In the genomic region with DNA sequence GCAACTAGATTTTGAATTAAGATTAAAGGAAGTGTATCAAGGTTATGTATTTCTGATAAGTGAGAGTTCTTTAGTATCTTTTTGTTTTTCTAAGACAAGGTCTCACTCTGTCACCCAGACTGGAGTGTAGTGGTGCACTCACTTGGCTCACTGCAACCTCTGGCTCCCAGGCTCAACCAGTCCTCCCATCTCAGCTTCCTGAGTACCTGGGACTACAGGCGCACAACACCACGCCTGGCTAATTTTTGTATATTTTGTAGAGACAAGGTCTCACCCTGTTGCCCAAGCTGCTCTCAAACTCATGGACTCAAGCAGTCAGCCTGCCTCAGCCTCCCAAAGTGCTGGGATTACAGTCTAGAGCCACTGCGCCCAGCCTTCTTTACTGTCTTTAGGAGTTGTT, we compare ENCODE assay signal across 16 cellular contexts. TPM values are rescaled to one million over a fixed set of nuclear protein-coding genes. Genes with fewer than 3 reads are reported as not detected.
A peak's percentile ranks its signal among the peaks of the same experiment; 100 is the strongest.
DNase-seq lines count a peak whose midpoint lies in the region; ATAC-seq and TF ChIP-seq lines count a peak whose summit lies in the region.
"Had no signal": no experiment of that assay in that cellular context is flagged by ENCODE, and none has a peak within 500 bp of the region (broad histone marks: within the 10 kb centered on the region; RNA-seq: fewer than 3 reads in every experiment).

No MANE protein-coding gene starts in this region.

- peaks cover 95% of the 10 kb centered on the region for H3K36me3 Mint-ChIP-seq in activated T-cell treated with anti-CD3 and anti-CD28 coated beads, Interleukin-2, amount 50 U/mL, for 24 hours (ENCODE audit: low read depth)
- H3K36me3 Mint-ChIP-seq in CD4-positive, alpha-beta T cell (ENCODE audit: low read depth) = peaks cover 99% of the 10 kb centered on the region
- H3K36me3 Mint-ChIP-seq in WTC11 = peaks cover 92% of the 10 kb centered on the region
- H3K36me3 Mint-ChIP-seq in naive thymus-derived CD4-positive, alpha-beta T cell = peaks cover 24 to 66% (median 46%) of the 10 kb centered on the region in 5 donors
- H3K36me3 Mint-ChIP-seq in T-cell = peaks cover 73% of the 10 kb centered on the region

- DNase-seq in activated T-cell treated with anti-CD3 and anti-CD28 coated beads, Interleukin-2, amount 50 U/mL, for 24 hours = no peak
- no peak for DNase-seq in activated T-cell treated with anti-CD3 and anti-CD28 coated beads for 4 hours
- DNase-seq in CD4-positive, alpha-beta T cell = no peak
- no peak for DNase-seq in WTC11 (ENCODE audit: low spot score)
- DNase-seq in naive thymus-derived CD4-positive, alpha-beta T cell = no peak
- DNase-seq in NCI-H1048 (lab: John Stamatoyannopoulos, UW) = no peak
- no peak for DNase-seq in T-cell
- DNase-seq in NCI-H82 treated with DMSO at 0.1 percent for 48 hours (lab: John Stamatoyannopoulos, UW; ENCODE audit: unreplicated experiment) = no peak
- DNase-seq: CD8-positive, alpha-beta memory T cell; GOT3; NCI-H187; NCI-H2107; NCI-H510A; NCI-H774; SHP77 had no signal

- no peak overlapping the region for H3K27ac ChIP-seq in CD4-positive, alpha-beta T cell (ENCODE audit: low read depth, low read length)
- H3K27ac ChIP-seq in naive thymus-derived CD4-positive, alpha-beta T cell (ENCODE audit: low read depth, low read length) = no peak overlapping the region

- H3K4me1 Mint-ChIP-seq in activated T-cell treated with anti-CD3 and anti-CD28 coated beads, Interleukin-2, amount 50 U/mL, for 24 hours (ENCODE audit: low read depth) = peaks cover 49% of the 10 kb centered on the region
- peaks cover 32% of the 10 kb centered on the region for H3K4me1 Mint-ChIP-seq in CD4-positive, alpha-beta T cell (ENCODE audit: low read depth)
- no peaks in the 10 kb centered on the region for H3K4me1 Mint-ChIP-seq in WTC11
- peaks cover 0 to 30% (median 12%) of the 10 kb centered on the region in 7 donors for H3K4me1 Mint-ChIP-seq in naive thymus-derived CD4-positive, alpha-beta T cell
- H3K4me1 Mint-ChIP-seq in T-cell = peaks cover 7 to 27% (median 10%) of the 10 kb centered on the region in 3 donors

- H3K9me3 ChIP-seq in CD4-positive, alpha-beta T cell (ENCODE audit: control insufficient read depth, low read length) = no peaks in the 10 kb centered on the region
- no peaks in the 10 kb centered on the region for H3K9me3 ChIP-seq in naive thymus-derived CD4-positive, alpha-beta T cell (ENCODE audit: control insufficient read depth in 2 of 3, low read length in 3 of 3)

- ATAC-seq in CD4-positive, alpha-beta T cell (ENCODE audit: poor library complexity) = no peak
- no peak for ATAC-seq in WTC11
- no peak for ATAC-seq in naive thymus-derived CD4-positive, alpha-beta T cell
- no peak for ATAC-seq in T-cell (replicated peaks in 1 of 4)
- ATAC-seq: K562 had no signal

- H3K27me3 Mint-ChIP-seq in activated T-cell treated with anti-CD3 and anti-CD28 coated beads, Interleukin-2, amount 50 U/mL, for 24 hours = no peaks in the 10 kb centered on the region
- H3K27me3 Mint-ChIP-seq in CD4-positive, alpha-beta T cell = no peaks in the 10 kb centered on the region
- H3K27me3 Mint-ChIP-seq in WTC11 (ENCODE audit: low read depth) = no peaks in the 10 kb centered on the region
- H3K27me3 Mint-ChIP-seq in naive thymus-derived CD4-positive, alpha-beta T cell = no peaks in the 10 kb centered on the region
- H3K27me3 Mint-ChIP-seq in T-cell = no peaks in the 10 kb centered on the region
- H3K27me3 Mint-ChIP-seq: CD8-positive, alpha-beta memory T cell had no signal

- H3K4me3 ChIP-seq in naive thymus-derived CD4-positive, alpha-beta T cell (ENCODE audit: low read length) = no peak overlapping the region
- H3K4me3 ChIP-seq: K562 had no signal

- no peaks in the 10 kb centered on the region for H3K27me3 ChIP-seq in CD4-positive, alpha-beta T cell (ENCODE audit: control insufficient read depth, insufficient read depth, low read length)
- no peaks in the 10 kb centered on the region for H3K27me3 ChIP-seq in naive thymus-derived CD4-positive, alpha-beta T cell (ENCODE audit: control insufficient read depth in 2 of 2, insufficient read depth in 2 of 2, low read length in 2 of 2)

- POLR2A ChIA-PET in CD4-positive, alpha-beta T cell (lab: Charles Lee) = no interaction called here
- POLR2A ChIA-PET in WTC11 (lab: Charles Lee) (interaction anchor here (1.1 kb wide), 1 partner anchor 10 kb away, joined by 4 read pairs; no protein-coding TSS in a partner anchor), T-cell (lab: Charles Lee) (interaction anchor here in 1 of 2 donors (1.0 kb wide), 1 partner anchor 9 kb away, joined by 3 read pairs; no protein-coding TSS in a partner anchor)
- POLR2A ChIA-PET in naive thymus-derived CD4-positive, alpha-beta T cell (lab: Charles Lee) = no interaction called here

- peak overlapping the region; percentile 34 for H3K27ac Mint-ChIP-seq in activated T-cell treated with anti-CD3 and anti-CD28 coated beads, Interleukin-2, amount 50 U/mL, for 24 hours
- peak overlapping the region; percentile 65 for H3K27ac Mint-ChIP-seq in CD4-positive, alpha-beta T cell
- H3K27ac Mint-ChIP-seq in WTC11 (no peak overlapping the region), T-cell (peak overlapping the region in 1 of 2 donors; percentile 14)
- H3K27ac Mint-ChIP-seq in naive thymus-derived CD4-positive, alpha-beta T cell = peak overlapping the region in 8 of 9 donors; percentile 23 to 81 (median 56)

- no peak for TF ChIP-seq CTCF in CD4-positive, alpha-beta T cell (IDR thresholded peaks at IDR 0.05)
- TF ChIP-seq CTCF in WTC11 (IDR thresholded peaks at IDR 0.05) = no peak

- H3K4me3 Mint-ChIP-seq in activated T-cell treated with anti-CD3 and anti-CD28 coated beads, Interleukin-2, amount 50 U/mL, for 24 hours = no peak overlapping the region
- H3K4me3 Mint-ChIP-seq in CD4-positive, alpha-beta T cell = no peak overlapping the region
- no peak overlapping the region for H3K4me3 Mint-ChIP-seq in WTC11
- H3K4me3 Mint-ChIP-seq in naive thymus-derived CD4-positive, alpha-beta T cell = no peak overlapping the region
- no peak overlapping the region for H3K4me3 Mint-ChIP-seq in T-cell
- H3K4me3 Mint-ChIP-seq: CD8-positive, alpha-beta memory T cell had no signal

- intact Hi-C loops in CD4-positive, alpha-beta T cell (cut with DNase I, micrococcal nuclease) = no loop called here
- intact Hi-C loops in naive thymus-derived CD4-positive, alpha-beta T cell (cut with micrococcal nuclease) = loop anchor here (1.0 to 10.0 kb wide), 3 partner anchors 9 to 672 kb away; no protein-coding TSS in a partner anchor

- H3K36me3 ChIP-seq in naive thymus-derived CD4-positive, alpha-beta T cell (ENCODE audit: control insufficient read depth in 2 of 3, insufficient read depth in 3 of 3, low read length in 3 of 3) = peaks cover 35 to 94% (median 88%) of the 10 kb centered on the region in 3 experiments

- no peaks in the 10 kb centered on the region for H3K9me3 Mint-ChIP-seq in activated T-cell treated with anti-CD3 and anti-CD28 coated beads, Interleukin-2, amount 50 U/mL, for 24 hours
- H3K9me3 Mint-ChIP-seq in CD4-positive, alpha-beta T cell = no peaks in the 10 kb centered on the region
- H3K9me3 Mint-ChIP-seq in WTC11 (no peaks in the 10 kb centered on the region), T-cell (no peaks in the 10 kb centered on the region)
- H3K9me3 Mint-ChIP-seq in naive thymus-derived CD4-positive, alpha-beta T cell = no peaks in the 10 kb centered on the region
- H3K9me3 Mint-ChIP-seq: CD8-positive, alpha-beta memory T cell had no signal

- no peaks in the 10 kb centered on the region for H3K4me1 ChIP-seq in naive thymus-derived CD4-positive, alpha-beta T cell (ENCODE audit: control insufficient read depth in 2 of 2, insufficient read depth in 2 of 2, low read length in 2 of 2)

- CTCF ChIA-PET in CD4-positive, alpha-beta T cell (lab: Charles Lee) = no interaction called here
- CTCF ChIA-PET in WTC11 (lab: Charles Lee) = no interaction called here
- CTCF ChIA-PET in naive thymus-derived CD4-positive, alpha-beta T cell (lab: Charles Lee) = no interaction called here
- CTCF ChIA-PET in T-cell (lab: Charles Lee) = no interaction called here

TF ChIP-seq in WTC11, 78 proteins besides CTCF, POLR2A, EP300 and RAD21:
- TF ChIP-seq GABPB1 (CRISPR knock-in tag; IDR thresholded peaks at IDR 0.05) (no peak), NFATC4 (CRISPR knock-in tag; IDR thresholded peaks at IDR 0.05) (peak; percentile 18; the same call in 1 of the 2 replicates)

RNA-seq across cellular contexts. Expression of a gene that starts 33.7 kb away (rescaled TPM):
- total RNA-seq in CD4-positive, alpha-beta T cell = 100 to 1,000 TPM; 338 to 353 TPM
- 227 to 280 TPM (median 239 TPM) in 3 replicates for total RNA-seq in WTC11 (2021)
- total RNA-seq in naive thymus-derived CD4-positive, alpha-beta T cell = 100 to 1,000 TPM; 207 to 299 (median 227) TPM
- polyA plus RNA-seq in naive thymus-derived CD4-positive, alpha-beta T cell = 100 to 1,000 TPM in 1 of 2 donors, 10 to 100 TPM in 1; 96.9 to 154 TPM
- total RNA-seq in T-cell = 100 to 1,000 TPM; 180 to 264 (median 193) TPM

Comparison
In these comparisons a context has a peak if more than half of its experiments do, and no peak if none do; other contexts are left out.
1. intact Hi-C loops: an anchor here in naive thymus-derived CD4-positive, alpha-beta T cell (1.0 to 10.0 kb wide); none called in CD4-positive, alpha-beta T cell.